In the genomic region with DNA sequence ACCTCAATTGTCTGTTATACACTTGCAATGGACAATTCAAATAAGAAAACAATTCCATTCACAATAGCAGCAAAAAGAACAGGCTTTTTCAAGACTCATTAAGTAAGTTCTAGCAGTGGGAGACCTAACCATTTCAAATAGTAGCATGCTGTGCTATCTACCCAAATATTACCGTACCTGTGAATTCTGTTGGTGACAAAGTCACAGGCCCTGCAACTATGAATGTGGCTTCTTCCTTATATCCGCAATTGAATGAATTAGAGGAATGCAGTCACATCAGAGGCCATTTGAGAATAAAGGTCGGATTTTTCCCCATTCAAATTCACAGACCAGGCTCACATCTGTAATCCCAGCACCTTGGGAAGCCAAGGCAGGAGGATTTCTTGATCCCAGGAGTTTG, we compare ENCODE assay signal across 9 cellular contexts. TPM values are rescaled to one million over a fixed set of nuclear protein-coding genes. Genes with fewer than 3 reads are reported as not detected.
DNase-seq lines count a peak whose midpoint lies in the region; ATAC-seq and TF ChIP-seq lines count a peak whose summit lies in the region.
"Had no signal": no experiment of that assay in that cellular context is flagged by ENCODE, and none has a peak within 500 bp of the region (broad histone marks: within the 10 kb centered on the region; RNA-seq: fewer than 3 reads in every experiment).

No MANE protein-coding gene starts in this region.

- H3K4me3 ChIP-seq in PC-9 (peak overlapping the region; percentile 58; the same call in 1 of the 2 replicates), foreskin fibroblast (ENCODE audit: low read depth in 1 of 2, low read length in 2 of 2) (peak overlapping the region; percentile 60 to 63)

- peaks cover 36% of the 10 kb centered on the region for H3K4me1 Mint-ChIP-seq in activated CD4-positive, alpha-beta T cell treated with anti-CD3 and anti-CD28 coated beads, Interleukin-2, amount 10 ng/mL, durations not matched to agents 7 days and 5 days

- H3K9me3 Mint-ChIP-seq in activated CD4-positive, alpha-beta T cell treated with anti-CD3 and anti-CD28 coated beads, Interleukin-2, amount 10 ng/mL, durations not matched to agents 7 days and 5 days: no peaks in the 10 kb centered on the region

- BruUV-seq in PC-9 (replicated peaks; lab: Mats Ljungman, UMichigan): no TSS peak

- no peak overlapping the region; the same call in 1 of the 2 replicates for H2AFZ ChIP-seq in PC-9

- DNase-seq in activated CD4-positive, alpha-beta T cell treated with anti-CD3 and anti-CD28 coated beads, Interleukin-2, amount 10 ng/mL, durations not matched to agents 7 days and 5 days: no peak
- no peak for DNase-seq in activated CD4-positive, alpha-beta T cell treated with anti-CD3 and anti-CD28 coated beads for 4 hours
- DNase-seq in PC-9 (no peak), foreskin fibroblast (no peak), substantia nigra (lab: John Stamatoyannopoulos, UW) (no peak), NCI-H226 (no peak), COLO668 (lab: John Stamatoyannopoulos, UW; ENCODE audit: unreplicated experiment) (no peak)
- DNase-seq: activated effector memory CD4-positive, alpha-beta T cell treated with anti-CD3 and anti-CD28 coated beads, Interleukin-2, amount 50 U/mL, for 16 hours had no signal

- H3K27ac Mint-ChIP-seq in activated CD4-positive, alpha-beta T cell treated with anti-CD3 and anti-CD28 coated beads, Interleukin-2, amount 10 ng/mL, durations not matched to agents 7 days and 5 days: peak overlapping the region; percentile 54

- H3K9me3 ChIP-seq in PC-9 (ENCODE audit: insufficient read depth, low read depth): no peaks in the 10 kb centered on the region

- POLR2A ChIA-PET in activated CD4-positive, alpha-beta T cell treated with anti-CD3 and anti-CD28 coated beads, Interleukin-2, amount 10 ng/mL, durations not matched to agents 7 days and 5 days (lab: Charles Lee): no interaction called here
- POLR2A ChIA-PET in PC-9 (lab: Charles Lee; ENCODE audit: unreplicated experiment): interaction anchor here (0.7 kb wide), 1 partner anchor 913 kb away, joined by 14 read pairs; a partner anchor contains a TSS

- H3K36me3 ChIP-seq in PC-9 (ENCODE audit: low read depth): no peaks in the 10 kb centered on the region

- TF ChIP-seq CTCF in PC-9 (conservative IDR thresholded peaks at IDR 0.05) (no peak), foreskin fibroblast (IDR thresholded peaks at IDR 0.05; ENCODE audit: low read depth, low read length) (no peak)

- CTCF ChIA-PET in activated CD4-positive, alpha-beta T cell treated with anti-CD3 and anti-CD28 coated beads, Interleukin-2, amount 10 ng/mL, durations not matched to agents 7 days and 5 days (lab: Charles Lee): no interaction called here
- CTCF ChIA-PET in PC-9 (lab: Charles Lee): no interaction called here

- H3K4me1 ChIP-seq in PC-9 (replicated peaks; ENCODE audit: insufficient read depth): peaks cover 16% of the 10 kb centered on the region

- peak overlapping the region; percentile 94 for H3K4me2 ChIP-seq in PC-9

- peaks cover 10% of the 10 kb centered on the region for H3K27me3 Mint-ChIP-seq in activated CD4-positive, alpha-beta T cell treated with anti-CD3 and anti-CD28 coated beads, Interleukin-2, amount 10 ng/mL, durations not matched to agents 7 days and 5 days

- H3K36me3 Mint-ChIP-seq in activated CD4-positive, alpha-beta T cell treated with anti-CD3 and anti-CD28 coated beads, Interleukin-2, amount 10 ng/mL, durations not matched to agents 7 days and 5 days (ENCODE audit: low read depth): no peaks in the 10 kb centered on the region

- ATAC-seq in GM21390 (IDR thresholded peaks at IDR 0.05; ENCODE audit: unreplicated experiment): no peak

- intact Hi-C loops in PC-9 (cut with micrococcal nuclease; ENCODE audit: unreplicated experiment): no loop called here

- H3K27me3 ChIP-seq in PC-9 (ENCODE audit: insufficient read depth, low read depth): no peaks in the 10 kb centered on the region

- H3K79me2 ChIP-seq in PC-9 (ENCODE audit: low read depth): no peaks in the 10 kb centered on the region

- H3K9me2 ChIP-seq in PC-9 (ENCODE audit: insufficient read depth): no peaks in the 10 kb centered on the region

- peaks cover 48% of the 10 kb centered on the region for H3F3A ChIP-seq in PC-9 (ENCODE audit: insufficient read depth, low read depth)

- H3K4me3 Mint-ChIP-seq in activated CD4-positive, alpha-beta T cell treated with anti-CD3 and anti-CD28 coated beads, Interleukin-2, amount 10 ng/mL, durations not matched to agents 7 days and 5 days: peak overlapping the region; percentile 76

- no peak overlapping the region for H3K27ac ChIP-seq in PC-9
- peak overlapping the region; percentile 63 for H3K27ac ChIP-seq in substantia nigra (ENCODE audit: low read depth, low read length, poor library complexity, severe bottlenecking)

- no peaks in the 10 kb centered on the region for H4K20me1 ChIP-seq in PC-9 (ENCODE audit: insufficient read depth)

RNA-seq across cellular contexts. Expression of a gene that starts 0.8 kb away (rescaled TPM):
- total RNA-seq in activated CD4-positive, alpha-beta T cell treated with anti-CD3 and anti-CD28 coated beads, Interleukin-2, amount 10 ng/mL, durations not matched to agents 7 days and 5 days: 10 to 100 TPM; 27.0 to 30.9 TPM
- 157 and 159 TPM in 2 replicates for total RNA-seq in PC-9 (2021)

RNA-seq across cellular contexts. Expression of a gene that starts 5.5 kb away (rescaled TPM):
- 1 to 10 TPM; 5.3 to 6.9 TPM for total RNA-seq in activated CD4-positive, alpha-beta T cell treated with anti-CD3 and anti-CD28 coated beads, Interleukin-2, amount 10 ng/mL, durations not matched to agents 7 days and 5 days
- total RNA-seq in PC-9 (2021): 65.4 and 78.4 TPM in 2 replicates

RNA-seq across cellular contexts. Expression of a gene that starts 14.4 kb away (rescaled TPM):
- 10 to 100 TPM; 85.2 to 99.2 TPM for total RNA-seq in activated CD4-positive, alpha-beta T cell treated with anti-CD3 and anti-CD28 coated beads, Interleukin-2, amount 10 ng/mL, durations not matched to agents 7 days and 5 days
- 41.4 and 45.6 TPM in 2 replicates for total RNA-seq in PC-9 (2021)

RNA-seq across cellular contexts. Expression of a gene that starts 25.9 kb away (rescaled TPM):
- total RNA-seq in activated CD4-positive, alpha-beta T cell treated with anti-CD3 and anti-CD28 coated beads, Interleukin-2, amount 10 ng/mL, durations not matched to agents 7 days and 5 days: 10 to 100 TPM; 78.4 to 80.0 TPM
- 130 and 150 TPM in 2 replicates for total RNA-seq in PC-9 (2021)

RNA-seq across cellular contexts. Expression of a gene that starts 29.2 kb away (rescaled TPM):
- 10 to 100 TPM; 22.7 to 26.0 TPM for total RNA-seq in activated CD4-positive, alpha-beta T cell treated with anti-CD3 and anti-CD28 coated beads, Interleukin-2, amount 10 ng/mL, durations not matched to agents 7 days and 5 days
- 38.4 and 42.4 TPM in 2 replicates for total RNA-seq in PC-9 (2021)
